Comparison of ENCODE assay signal across 9 cellular contexts in the genomic region with DNA sequence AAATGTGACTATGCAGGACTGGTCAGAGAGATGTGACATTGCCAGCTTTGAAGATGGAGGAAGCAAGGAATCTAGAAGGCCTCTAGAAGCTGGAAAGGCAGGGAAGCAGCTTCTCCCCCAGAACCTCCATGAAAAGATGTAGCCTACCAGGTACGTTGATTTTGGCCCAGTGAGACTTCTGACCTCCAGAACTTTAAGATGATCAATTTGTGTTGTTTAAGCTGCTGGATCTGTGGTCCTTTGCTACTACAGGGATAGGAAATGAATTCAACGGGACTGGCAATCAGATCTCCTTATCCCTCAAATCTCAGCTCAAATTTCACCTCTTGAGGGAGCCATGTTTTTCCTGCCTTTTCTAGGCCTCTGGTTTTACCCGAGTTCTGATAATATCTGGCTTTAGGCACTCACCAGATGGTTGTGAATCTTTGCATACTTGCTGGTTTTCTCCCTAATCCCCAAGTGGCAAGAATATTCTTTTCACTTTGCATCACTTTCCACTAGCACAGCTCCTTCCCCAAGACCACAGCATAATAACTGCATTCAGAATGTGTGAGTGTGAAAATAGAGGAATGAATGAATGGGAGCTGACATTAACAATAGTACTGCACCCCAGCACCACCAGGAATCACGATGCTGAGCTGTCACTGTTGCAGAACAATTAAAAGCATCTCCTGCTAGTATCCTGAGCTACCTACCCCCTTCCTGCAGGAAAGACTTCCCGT. TPM values are rescaled to one million over a fixed set of nuclear protein-coding genes. Genes with fewer than 3 reads are reported as not detected.
DNase-seq lines count a peak whose midpoint lies in the region; ATAC-seq and TF ChIP-seq lines count a peak whose summit lies in the region.
"Had no signal": no experiment of that assay in that cellular context is flagged by ENCODE, and none has a peak within 500 bp of the region (broad histone marks: within the 10 kb centered on the region; RNA-seq: fewer than 3 reads in every experiment).

No MANE protein-coding gene starts in this region.

- TF ChIP-seq CTCF in CD8-positive, alpha-beta T cell (IDR thresholded peaks at IDR 0.05) = no peak
- TF ChIP-seq CTCF in colonic mucosa (IDR thresholded peaks at IDR 0.05) (no peak), parathyroid adenoma (IDR thresholded peaks at IDR 0.05) (no peak)

- no peaks in the 10 kb centered on the region for H3K36me3 ChIP-seq in CD8-positive, alpha-beta T cell (ENCODE audit: insufficient read depth, low read length)
- H3K36me3 ChIP-seq in colonic mucosa (no peaks in the 10 kb centered on the region), parathyroid adenoma (ENCODE audit: control insufficient read depth, insufficient read depth, low read length) (no peaks in the 10 kb centered on the region)

- no peaks in the 10 kb centered on the region for H3K27me3 Mint-ChIP-seq in CD8-positive, alpha-beta T cell (ENCODE audit: low read depth)

- no peaks in the 10 kb centered on the region for H3K9me3 Mint-ChIP-seq in CD8-positive, alpha-beta T cell

- no peaks in the 10 kb centered on the region for H3K79me2 ChIP-seq in parathyroid adenoma

- peak overlapping the region; percentile 1 for H3K4me3 ChIP-seq in CD8-positive, alpha-beta T cell (ENCODE audit: low read depth, low read length)
- H3K4me3 ChIP-seq in colonic mucosa (no peak overlapping the region), parathyroid adenoma (ENCODE audit: low read depth, low read length) (no peak overlapping the region)

- no peak for ATAC-seq in CD8-positive, alpha-beta T cell
- ATAC-seq in HG03159 (IDR thresholded peaks at IDR 0.05; ENCODE audit: unreplicated experiment) (no peak), GM21367 (IDR thresholded peaks at IDR 0.05; ENCODE audit: unreplicated experiment) (no peak)

- H3K27ac ChIP-seq in CD8-positive, alpha-beta T cell (ENCODE audit: low read depth, low read length) = peak overlapping the region; percentile 68
- peak overlapping the region; percentile 62 for H3K27ac ChIP-seq in colonic mucosa
- peak overlapping the region; percentile 12 for H3K27ac ChIP-seq in parathyroid adenoma

- H3K9ac ChIP-seq in colonic mucosa (ENCODE audit: low read depth in 2 of 2, low read length in 2 of 2) (peak overlapping the region in 1 of 2 donors; percentile 27), parathyroid adenoma (no peak overlapping the region)

- no peaks in the 10 kb centered on the region for H3K27me3 ChIP-seq in CD8-positive, alpha-beta T cell (ENCODE audit: insufficient read depth, low read length)
- H3K27me3 ChIP-seq in colonic mucosa (no peaks in the 10 kb centered on the region), parathyroid adenoma (ENCODE audit: control insufficient read depth, insufficient read depth, low read length) (no peaks in the 10 kb centered on the region)

- CTCF ChIA-PET in CD8-positive, alpha-beta T cell (lab: Charles Lee) = interaction anchor here (0.7 to 6.7 kb wide), 10 partner anchors 8 to 541 kb away, joined by 3 to 160 read pairs (median 35); a partner anchor contains a TSS

- peak overlapping the region; percentile 88 for H3K4me3 Mint-ChIP-seq in CD8-positive, alpha-beta T cell

- H3K4me1 Mint-ChIP-seq in CD8-positive, alpha-beta T cell (ENCODE audit: low read depth) = peaks cover 78% of the 10 kb centered on the region

- H2AFZ ChIP-seq in parathyroid adenoma = peak overlapping the region; percentile 72

- no peaks in the 10 kb centered on the region for H3K36me3 Mint-ChIP-seq in CD8-positive, alpha-beta T cell

- peak overlapping the region; percentile 98 for H3K27ac Mint-ChIP-seq in CD8-positive, alpha-beta T cell

- H3K9me3 ChIP-seq in CD8-positive, alpha-beta T cell (ENCODE audit: low read length) = no peaks in the 10 kb centered on the region
- H3K9me3 ChIP-seq in colonic mucosa (no peaks in the 10 kb centered on the region), parathyroid adenoma (ENCODE audit: control insufficient read depth, low read length) (no peaks in the 10 kb centered on the region)

- POLR2A ChIA-PET in CD8-positive, alpha-beta T cell (lab: Charles Lee) = interaction anchor here (1.2 to 14.5 kb wide), 10 partner anchors 23 to 539 kb away, joined by 4 to 559 read pairs (median 8); a partner anchor contains a TSS

- intact Hi-C loops in CD8-positive, alpha-beta T cell (cut with DNase I, micrococcal nuclease) = loop anchor here (5.0 kb wide), 2 partner anchors 393 to 1083 kb away; no protein-coding TSS in a partner anchor
- intact Hi-C loops in colonic mucosa (cut with DNase I) = loop anchor here (5.0 kb wide), 1 partner anchor 538 kb away; no protein-coding TSS in a partner anchor

- no peak for DNase-seq in CD8-positive, alpha-beta T cell
- DNase-seq in NCI-H524 (lab: John Stamatoyannopoulos, UW) (peak; percentile 71 to 91), colonic mucosa (no peak), anterior cingulate cortex (lab: John Stamatoyannopoulos, UW) (no peak), HuH-7.5 (ENCODE audit: low spot score) (no peak)

- peaks cover 66% of the 10 kb centered on the region for H3K4me1 ChIP-seq in CD8-positive, alpha-beta T cell (ENCODE audit: insufficient read depth, low read length)
- peaks cover 3% of the 10 kb centered on the region for H3K4me1 ChIP-seq in colonic mucosa
- peaks cover 3% of the 10 kb centered on the region for H3K4me1 ChIP-seq in parathyroid adenoma

- no peak overlapping the region for H3K4me2 ChIP-seq in parathyroid adenoma (ENCODE audit: low read length)

RNA-seq across cellular contexts. Expression of a gene that starts 25.5 kb away (rescaled TPM):
- total RNA-seq in CD8-positive, alpha-beta T cell = 1,000 to 10,000 TPM; 2,374 to 2,465 TPM
- 1,000 to 10,000 TPM; 3,844 to 4,288 TPM for total RNA-seq in colonic mucosa

RNA-seq across cellular contexts. Expression of a gene that starts 42.9 kb away (rescaled TPM):
- not detected for total RNA-seq in CD8-positive, alpha-beta T cell
- total RNA-seq in colonic mucosa = 1 to 10 TPM in 1 of 2 donors, under 1 TPM in 1; 0.35 to 1.6 TPM
- total RNA-seq: HT1080 had no signal

Comparison
In these comparisons a context has a peak if more than half of its experiments do, and no peak if none do; other contexts are left out.
1. DNase-seq: peak in NCI-H524 (2 of 2); none in CD8-positive, alpha-beta T cell (0 of 7), colonic mucosa (single experiment), anterior cingulate cortex (0 of 58) and HuH-7.5 (single experiment).
2. H3K27ac ChIP-seq: peak in every context shown above with its lines; median percentile 68 in CD8-positive, alpha-beta T cell; 62 in colonic mucosa; 12 in parathyroid adenoma.